In the genomic region with DNA sequence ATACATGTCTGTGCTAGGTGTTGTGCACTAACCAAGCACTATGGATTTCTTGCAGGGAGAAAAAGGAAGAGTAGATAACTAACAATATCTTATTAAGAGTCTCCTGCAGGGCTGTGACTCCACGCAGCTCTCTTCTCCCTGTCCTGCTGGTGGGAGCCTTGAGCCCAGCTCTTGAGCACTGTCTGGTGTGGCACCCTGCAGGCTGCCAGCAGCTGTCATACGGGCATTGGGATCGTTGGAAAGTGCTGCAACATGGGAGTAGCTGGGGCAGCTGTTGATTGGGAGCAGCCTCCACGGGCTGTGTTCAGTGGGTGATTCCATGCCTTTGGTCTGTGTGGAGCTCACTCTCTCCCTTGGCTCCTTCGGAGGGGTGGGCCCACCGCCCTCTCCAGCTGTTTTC, we compare ENCODE assay signal across 17 cellular contexts.
"Had no signal": no experiment of that assay in that cellular context is flagged by ENCODE, and none has a peak within 500 bp of the region (broad histone marks: within the 10 kb centered on the region; RNA-seq: fewer than 3 reads in every experiment).

No MANE protein-coding gene starts in this region.

- DNase-seq: activated CD4-positive, alpha-beta T cell treated with anti-CD3 and anti-CD28 coated beads for 1 hour; activated CD4-positive, alpha-beta T cell treated with anti-CD3 and anti-CD28 coated beads, Interleukin-2, amount 50 U/mL, for 48 hours; activated CD8-positive, alpha-beta memory T cell treated with anti-CD3 and anti-CD28 coated beads, Interleukin-2, amount 10 ng/mL, durations not matched to agents 7 days and 5 days; activated effector memory CD4-positive, alpha-beta T cell treated with anti-CD3 and anti-CD28 coated beads, Interleukin-2, amount 50 U/mL, for 16 hours; activated T-cell treated with anti-CD3 and anti-CD28 coated beads, Interleukin-2, amount 50 U/mL, for 4 hours; amygdala; brain microvascular endothelial cell; esophagus squamous epithelium; foreskin keratinocyte; islet precursor cell; left lung; retina; T-helper 9 cell; thyroid gland had no signal

- H3K9ac ChIP-seq: neural progenitor cell had no signal

- ATAC-seq: activated CD8-positive, alpha-beta memory T cell treated with anti-CD3 and anti-CD28 coated beads, Interleukin-2, amount 10 ng/mL, durations not matched to agents 7 days and 5 days; activated T-cell treated with anti-CD3 and anti-CD28 coated beads, Interleukin-2, amount 50 U/mL, for 4 hours; foreskin keratinocyte; left lung; stimulated activated effector memory CD8-positive, alpha-beta T cell treated with anti-CD3 and anti-CD28 coated beads, Interleukin-12 subunit alpha, Interleukin-12 subunit beta, amount 100 ng/mL, for 72 hours had no signal

- H3K9me3 ChIP-seq: esophagus squamous epithelium, left lung, thyroid gland had no signal

- H3K4me2 ChIP-seq: neural progenitor cell, smooth muscle cell had no signal

- H3K4me3 ChIP-seq: esophagus squamous epithelium, left lung, neural progenitor cell, smooth muscle cell, thyroid gland had no signal

- H2AFZ ChIP-seq: neural progenitor cell had no signal

- H3K27me3 ChIP-seq: brain microvascular endothelial cell, esophagus squamous epithelium, foreskin keratinocyte, left lung, neural progenitor cell, thyroid gland had no signal

- H3K36me3 ChIP-seq: brain microvascular endothelial cell, neural progenitor cell, thyroid gland had no signal

- H3K27ac ChIP-seq: brain microvascular endothelial cell, esophagus squamous epithelium, foreskin keratinocyte, left lung, neural progenitor cell, thyroid gland had no signal
